In the genomic region with DNA sequence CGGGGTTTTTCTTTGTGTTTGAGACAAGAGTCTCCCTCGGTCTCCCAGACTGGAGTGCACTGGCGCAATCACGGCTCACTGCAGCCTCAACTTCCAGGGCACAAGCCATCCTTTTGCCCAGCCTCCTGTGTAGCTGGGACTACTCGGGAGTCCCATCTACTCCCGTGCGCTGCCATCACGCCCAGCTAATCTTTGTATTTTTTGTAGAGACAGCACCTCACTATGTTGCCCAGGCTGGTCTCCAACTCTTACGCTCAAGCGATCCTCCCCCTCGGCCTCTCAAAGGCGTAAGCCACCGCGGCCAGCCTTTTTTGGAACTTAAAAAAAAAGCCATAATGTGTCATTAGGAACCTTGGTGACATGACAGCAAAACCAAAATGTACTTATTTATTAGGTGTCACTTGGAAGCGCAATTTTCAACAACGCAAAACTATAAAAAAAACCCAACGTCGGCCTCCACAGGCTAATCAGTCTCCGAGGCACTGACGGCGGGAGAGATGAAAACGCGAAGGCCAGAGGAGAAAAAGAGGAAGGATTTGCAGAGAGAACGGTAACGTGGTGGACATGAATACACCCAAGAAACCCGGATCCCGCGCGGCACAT, we compare ENCODE assay signal across 8 cellular contexts. TPM values are rescaled to one million over a fixed set of nuclear protein-coding genes. Genes with fewer than 3 reads are reported as not detected.
DNase-seq lines count a peak whose midpoint lies in the region; FAIRE-seq and TF ChIP-seq lines count a peak whose summit lies in the region.

No MANE protein-coding gene starts in this region.

- no peak for FAIRE-seq in GM12891 (lab: Jason Lieb, UNC)

- H3K4me1 ChIP-seq in NT2/D1 (ENCODE audit: insufficient read depth, insufficient read length): no peaks in the 10 kb centered on the region
- H3K4me1 ChIP-seq in iPS-18a (ENCODE audit: control insufficient read depth, low read depth, low read length): peaks cover 29% of the 10 kb centered on the region

- peaks cover 23% of the 10 kb centered on the region for H3K36me3 ChIP-seq in NT2/D1 (ENCODE audit: insufficient read depth, insufficient read length, low read length)
- peaks cover 8% of the 10 kb centered on the region for H3K36me3 ChIP-seq in iPS-18a (ENCODE audit: control insufficient read depth, low read depth, low read length)

- in situ Hi-C loops in G401 (cut with HindIII; ENCODE audit: low sequenced_read_pairs): no loop called here

- peak overlapping the region; percentile 93 for H3K9ac ChIP-seq in NT2/D1 (ENCODE audit: insufficient read length, low read depth)
- H3K9ac ChIP-seq in iPS-18a (ENCODE audit: low read length): peak overlapping the region; percentile 99

- H3K4me3 ChIP-seq in NT2/D1 (ENCODE audit: insufficient read length, low read depth) (peak overlapping the region; percentile 88), iPS-18a (ENCODE audit: low read length) (peak overlapping the region; percentile 98), skin epidermis (peak overlapping the region; percentile 70 to 98 (median 90))

- H3K27me3 ChIP-seq in NT2/D1 (ENCODE audit: insufficient read depth, insufficient read length) (no peaks in the 10 kb centered on the region), iPS-18a (ENCODE audit: control insufficient read depth, insufficient read depth, low read length) (no peaks in the 10 kb centered on the region)

- H3K27ac ChIP-seq in iPS-18a (ENCODE audit: low read length) (peak overlapping the region; percentile 92), skin epidermis (peak overlapping the region; percentile 70 to 100 (median 99))

- H3K9me3 ChIP-seq in NT2/D1 (ENCODE audit: insufficient read depth, low read length) (no peaks in the 10 kb centered on the region), iPS-18a (ENCODE audit: control insufficient read depth, low read depth, low read length) (no peaks in the 10 kb centered on the region)

- peak; percentile 74 for DNase-seq in G401 (ENCODE audit: low spot score)
- no peak for DNase-seq in NT2/D1 (ENCODE audit: low read depth, low spot score)
- DNase-seq in amygdala (lab: John Stamatoyannopoulos, UW): peak in 32 of 56 donors; percentile 7 to 64 (median 42)
- no peak for DNase-seq in iPS-NIHi7 (ENCODE audit: extremely low spot score)
- DNase-seq in HuH-7 (ENCODE audit: low spot score): no peak
- DNase-seq in GM12891 (ENCODE audit: insufficient read length, low spot score): no peak

- no peak for TF ChIP-seq POLR2A in GM12891 (IDR thresholded peaks at IDR 0.05; ENCODE audit: low read depth, low read length)

TF ChIP-seq in GM12891, 5 proteins besides CTCF, POLR2A, EP300 and RAD21:
- no peak for TF ChIP-seq SPI1 (IDR thresholded peaks at IDR 0.05; ENCODE audit: low read depth, low read length)
- TF ChIP-seq POU2F2 (IDR thresholded peaks at IDR 0.05; ENCODE audit: low read depth, low read length): no peak
- no peak for TF ChIP-seq POLR2AphosphoS5 (IDR thresholded peaks at IDR 0.05; ENCODE audit: low read depth, low read length)
- no peak for TF ChIP-seq PAX5 (IDR thresholded peaks at IDR 0.05; ENCODE audit: insufficient read depth, low read length, severe bottlenecking)
- TF ChIP-seq TAF1 (IDR thresholded peaks at IDR 0.05; ENCODE audit: low read depth, low read length): no peak

RNA-seq across cellular contexts. Expression of gene HNRNPH3, which starts 0.9 kb away (rescaled TPM):
- 32.1 and 67.4 TPM in 2 replicates for total RNA-seq in G401 (2014; rRNA removed; shearing (Covaris generic))
- 139 TPM for polyA plus RNA-seq in GM12891 (2012; ENCODE audit: low read depth, missing spikeins)

RNA-seq across cellular contexts. Expression of gene PBLD, which starts 1.8 kb away (rescaled TPM):
- 0.37 and 2.3 TPM in 2 replicates for total RNA-seq in G401 (2014; rRNA removed; shearing (Covaris generic))
- 1.4 TPM for polyA plus RNA-seq in GM12891 (2012; ENCODE audit: low read depth, missing spikeins)

Comparison
In these comparisons a context has a peak if more than half of its experiments do, and no peak if none do; other contexts are left out.
1. DNase-seq: peak in G401 (single experiment) and amygdala (32 of 56); none in NT2/D1 (single experiment), iPS-NIHi7 (single experiment), HuH-7 (single experiment) and GM12891 (single experiment).
2. Peak in every context shown above with its lines, with median percentiles within 50 percentile points of each other: H3K4me3 ChIP-seq.